ENCODE assay signal across 27 cellular contexts in the genomic region with DNA sequence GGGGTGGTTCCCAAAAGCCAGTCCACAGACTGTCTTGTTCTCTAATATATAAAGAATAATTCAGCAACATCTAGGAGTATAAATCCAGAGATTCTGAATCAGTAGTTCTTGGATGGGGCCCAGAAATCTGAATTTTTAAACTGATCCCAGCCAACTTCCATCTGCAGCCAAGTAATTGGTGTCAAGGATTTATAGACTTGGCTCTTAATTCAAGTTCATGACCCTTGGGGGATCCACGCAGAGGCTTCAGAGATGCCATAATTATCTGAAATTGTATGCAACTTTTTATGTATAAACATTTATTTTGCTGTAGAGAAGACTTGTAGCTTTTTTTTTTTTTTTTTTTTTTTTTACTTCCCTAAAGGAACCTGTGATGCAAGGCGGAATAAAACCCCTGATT.
"Had no signal": no experiment of that assay in that cellular context is flagged by ENCODE, and none has a peak within 500 bp of the region (broad histone marks: within the 10 kb centered on the region; RNA-seq: fewer than 3 reads in every experiment).

No MANE protein-coding gene starts in this region.

- H3K4me1 Mint-ChIP-seq: neural progenitor cell; stimulated activated effector memory CD8-positive, alpha-beta T cell treated with anti-CD3 and anti-CD28 coated beads, Interleukin-12 subunit alpha, Interleukin-12 subunit beta, amount 100 ng/mL, for 72 hours; stimulated activated naive B cell treated with anti-CD40 and anti-IgM and Interleukin-4, amounts not matched to agents 10 μg/mL and 1 μg/mL and 100 μg/mL, for 72 hours had no signal

- H3K9me3 Mint-ChIP-seq: natural killer cell treated with Interleukin-12 subunit alpha and Interleukin-12 subunit beta and Interleukin-15 and Interleukin-18, amount 100 ng/mL, for 72 hours; neural progenitor cell; stimulated activated naive CD8-positive, alpha-beta T cell treated with anti-CD3 and anti-CD28 coated beads, Interleukin-15, Interleukin-2, amounts not matched to agents 100 ng/mL and 50 ng/mL, for 24 hours had no signal

- H3K9ac ChIP-seq: neural progenitor cell, parathyroid adenoma had no signal

- H3K27ac Mint-ChIP-seq: naive thymus-derived CD8-positive, alpha-beta T cell; natural killer cell treated with Interleukin-12 subunit alpha and Interleukin-12 subunit beta and Interleukin-15 and Interleukin-18, amount 100 ng/mL, for 72 hours; neural progenitor cell; progenitor cell of endocrine pancreas; stimulated activated effector memory CD8-positive, alpha-beta T cell treated with anti-CD3 and anti-CD28 coated beads, Interleukin-12 subunit alpha, Interleukin-12 subunit beta, amount 100 ng/mL, for 72 hours; stimulated activated naive B cell treated with anti-CD40 and anti-IgM and Interleukin-4, amounts not matched to agents 10 μg/mL and 1 μg/mL and 100 μg/mL, for 72 hours; stimulated activated naive CD8-positive, alpha-beta T cell treated with anti-CD3 and anti-CD28 coated beads, Interleukin-15, Interleukin-2, amounts not matched to agents 100 ng/mL and 50 ng/mL, for 24 hours had no signal

- H3K79me2 ChIP-seq: parathyroid adenoma had no signal

- H3K36me3 ChIP-seq: neural progenitor cell, ovary, thoracic aorta, upper lobe of left lung, vagina had no signal

- H3K9me3 ChIP-seq: ovary, psoas muscle, sigmoid colon, stomach, thoracic aorta, thyroid gland, tibial nerve, upper lobe of left lung, vagina had no signal

- H3K4me3 ChIP-seq: neural progenitor cell, ovary, psoas muscle, sigmoid colon, stomach, thoracic aorta, thyroid gland, tibial nerve, upper lobe of left lung, vagina had no signal

- H3K4me2 ChIP-seq: neural progenitor cell had no signal

- H3K4me1 ChIP-seq: neural progenitor cell, thyroid gland, tibial nerve, upper lobe of left lung had no signal

- H3K27me3 ChIP-seq: neural progenitor cell, ovary, sigmoid colon, stomach, thyroid gland, tibial nerve, upper lobe of left lung, vagina had no signal

- H3K4me3 Mint-ChIP-seq: naive thymus-derived CD8-positive, alpha-beta T cell; natural killer cell treated with Interleukin-12 subunit alpha and Interleukin-12 subunit beta and Interleukin-15 and Interleukin-18, amount 100 ng/mL, for 72 hours; neural progenitor cell; stimulated activated effector memory CD8-positive, alpha-beta T cell treated with anti-CD3 and anti-CD28 coated beads, Interleukin-12 subunit alpha, Interleukin-12 subunit beta, amount 100 ng/mL, for 72 hours; stimulated activated naive B cell treated with anti-CD40 and anti-IgM and Interleukin-4, amounts not matched to agents 10 μg/mL and 1 μg/mL and 100 μg/mL, for 72 hours; stimulated activated naive CD8-positive, alpha-beta T cell treated with anti-CD3 and anti-CD28 coated beads, Interleukin-15, Interleukin-2, amounts not matched to agents 100 ng/mL and 50 ng/mL, for 24 hours had no signal

- H2AFZ ChIP-seq: neural progenitor cell, parathyroid adenoma had no signal

- DNase-seq: naive thymus-derived CD8-positive, alpha-beta T cell; occipital lobe; ovary; posterior cingulate gyrus; psoas muscle; right cardiac atrium; sigmoid colon; small intestine; stimulated activated CD4-positive, alpha-beta T cell treated with anti-CD3 and anti-CD28 coated beads, Interleukin-15, amount 100 ng/mL, for 24 hours; stimulated activated CD4-positive, alpha-beta T cell treated with anti-CD3 and anti-CD28 coated beads, Interleukin-2, amount 100 ng/mL, for 24 hours; stimulated activated CD4-positive, alpha-beta T cell treated with anti-CD3 and anti-CD28 coated beads, Interleukin-2, amount 100 ng/mL, for 48 hours; stimulated activated CD4-positive, alpha-beta T cell treated with anti-CD3 and anti-CD28 coated beads, Interleukin-4, amount 100 ng/mL, for 24 hours; stimulated activated naive B cell treated with anti-CD40 and anti-IgM and Interleukin-4, amounts not matched to agents 10 μg/mL and 1 μg/mL and 100 μg/mL, for 72 hours; stimulated activated naive CD4-positive, alpha-beta T cell treated with Interleukin-2 at 50 U/mL for 16 hours; stomach; thyroid gland; trophoblast cell; upper lobe of left lung had no signal

- H3K27me3 Mint-ChIP-seq: progenitor cell of endocrine pancreas had no signal

- H3K27ac ChIP-seq: neural progenitor cell, ovary, parathyroid adenoma, psoas muscle, sigmoid colon, stomach, thoracic aorta, thyroid gland, tibial nerve, upper lobe of left lung, vagina had no signal

- H3K36me3 Mint-ChIP-seq: natural killer cell treated with Interleukin-12 subunit alpha and Interleukin-12 subunit beta and Interleukin-15 and Interleukin-18, amount 100 ng/mL, for 72 hours; neural progenitor cell; stimulated activated effector memory CD8-positive, alpha-beta T cell treated with anti-CD3 and anti-CD28 coated beads, Interleukin-12 subunit alpha, Interleukin-12 subunit beta, amount 100 ng/mL, for 72 hours had no signal
